In genomic region chr7:76497918-76498582, GRCh38 we compare ENCODE assay signal across 9 cellular contexts. TPM values are rescaled to one million over a fixed set of nuclear protein-coding genes. Genes with fewer than 3 reads are reported as not detected.
"Had no signal": no experiment of that assay in that cellular context is flagged by ENCODE, and none has a peak within 500 bp of the region (broad histone marks: within the 10 kb centered on the region; RNA-seq: fewer than 3 reads in every experiment).

No MANE protein-coding gene starts in this region.

RNA-seq across cellular contexts. Expression of gene UPK3B, which starts 12.3 kb away (rescaled TPM):
- total RNA-seq: kidney epithelial cell had no signal
- polyA plus RNA-seq: immature natural killer cell; naive thymus-derived CD4-positive, alpha-beta T cell had no signal

RNA-seq across cellular contexts. Expression of gene SPDYE16, which starts 45.0 kb away (rescaled TPM):
- total RNA-seq: kidney epithelial cell, left ventricle myocardium superior, lung microvascular endothelial cell, mesenteric fat pad, mucosa of gallbladder had no signal
- polyA plus RNA-seq: keratinocyte, mammary epithelial cell had no signal
